Comparison of ENCODE assay signal across 9 cellular contexts in the genomic region with DNA sequence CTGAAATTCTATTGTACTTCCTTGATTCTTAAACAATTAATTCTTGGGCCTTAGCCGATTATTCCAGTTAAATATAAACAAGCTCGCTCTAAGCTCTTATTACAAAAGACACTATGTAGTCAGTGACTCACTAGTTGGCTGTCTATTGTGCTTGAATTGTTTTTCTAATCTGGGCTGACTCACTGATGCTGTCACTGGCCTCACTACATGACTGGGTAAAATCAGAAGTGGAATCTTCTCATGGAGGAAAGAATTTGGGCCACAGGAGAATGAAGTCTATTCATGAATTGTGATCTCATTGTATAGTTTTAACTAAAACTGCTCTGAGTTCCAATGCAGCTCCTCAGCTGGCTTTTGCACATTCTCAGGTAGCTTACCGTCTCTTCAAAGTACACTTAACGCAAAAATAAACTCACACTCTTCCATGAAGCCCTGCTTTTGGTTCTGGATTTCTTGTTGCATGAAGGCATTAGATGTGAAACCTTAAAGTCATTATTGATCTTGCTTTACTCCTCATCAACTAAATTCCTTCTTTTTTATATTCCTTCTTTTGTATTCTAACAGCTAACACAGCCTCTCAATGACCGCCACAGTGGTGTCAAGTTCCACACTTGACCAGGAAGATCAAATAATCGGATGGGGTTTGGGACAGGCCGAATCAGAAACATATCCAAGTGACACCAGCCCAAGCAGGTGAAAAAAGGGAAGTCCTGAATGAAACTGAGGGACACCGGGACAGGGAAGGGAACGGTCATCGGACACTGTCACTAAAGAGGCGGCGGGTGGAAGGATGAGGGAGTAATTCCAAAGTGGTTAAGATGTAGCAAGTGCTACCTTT.
DNase-seq lines count a peak whose midpoint lies in the region; ATAC-seq and TF ChIP-seq lines count a peak whose summit lies in the region.
"Had no signal": no experiment of that assay in that cellular context is flagged by ENCODE, and none has a peak within 500 bp of the region (broad histone marks: within the 10 kb centered on the region; RNA-seq: fewer than 3 reads in every experiment).

No MANE protein-coding gene starts in this region.

- peaks cover 18% of the 10 kb centered on the region for H4K20me1 ChIP-seq in neural progenitor cell (ENCODE audit: low read depth)

- H3K9me3 Mint-ChIP-seq in neural progenitor cell: no peaks in the 10 kb centered on the region

- H3K27me3 ChIP-seq in neural progenitor cell: no peaks in the 10 kb centered on the region

- peaks cover 26% of the 10 kb centered on the region for H3K36me3 ChIP-seq in neural progenitor cell

- no peak overlapping the region for H3K4me3 Mint-ChIP-seq in neural progenitor cell
- H3K4me3 Mint-ChIP-seq: CD4-positive, CD25-positive, alpha-beta regulatory T cell had no signal

- no peak overlapping the region for H3K9ac ChIP-seq in neural progenitor cell

- DNase-seq in SIG-M5 treated with dmso at 0.1 percent for 504 hours (lab: John Stamatoyannopoulos, UW; ENCODE audit: unreplicated experiment) (peak; percentile 65), SIG-M5 (lab: John Stamatoyannopoulos, UW) (no peak), RPMI7951 (ENCODE audit: low read depth) (peak; percentile 93), fibroblast of peridontal ligament (ENCODE audit: extremely low read depth) (peak; percentile 99), neural progenitor cell (ENCODE audit: low spot score) (peak; percentile 63), GM19240 (ENCODE audit: insufficient read length, low spot score) (no peak)
- DNase-seq: CD4-positive, CD25-positive, alpha-beta regulatory T cell had no signal

- peak overlapping the region; percentile 60 for H3K4me2 ChIP-seq in neural progenitor cell

- H3K79me2 ChIP-seq in neural progenitor cell (ENCODE audit: low read depth): peaks cover 5% of the 10 kb centered on the region

- TF ChIP-seq CTCF in neural progenitor cell (IDR thresholded peaks at IDR 0.05): no peak

- peaks cover 23% of the 10 kb centered on the region for H3K4me1 ChIP-seq in neural progenitor cell

- peaks cover 28% of the 10 kb centered on the region for H3K36me3 Mint-ChIP-seq in neural progenitor cell
- H3K36me3 Mint-ChIP-seq: CD4-positive, CD25-positive, alpha-beta regulatory T cell had no signal

- ATAC-seq in GM18870 (IDR thresholded peaks at IDR 0.05; ENCODE audit: unreplicated experiment) (no peak), HG02798 (IDR thresholded peaks at IDR 0.05; ENCODE audit: poor library complexity, unreplicated experiment) (no peak)

- H3K4me3 ChIP-seq in neural progenitor cell: no peak overlapping the region

- no peaks in the 10 kb centered on the region for H3K9me3 ChIP-seq in neural progenitor cell (ENCODE audit: low read depth)

- no peaks in the 10 kb centered on the region for H3K27me3 Mint-ChIP-seq in neural progenitor cell (ENCODE audit: insufficient read depth, low read depth)

- H3K27ac ChIP-seq in neural progenitor cell: peak overlapping the region; percentile 77

- no peak overlapping the region for H2AFZ ChIP-seq in neural progenitor cell (replicated peaks)

- peaks cover 54% of the 10 kb centered on the region for H3F3A ChIP-seq in neural progenitor cell (ENCODE audit: low read depth)

- peak overlapping the region; percentile 22 for H3K27ac Mint-ChIP-seq in neural progenitor cell
- H3K27ac Mint-ChIP-seq: CD4-positive, CD25-positive, alpha-beta regulatory T cell had no signal

- peaks cover 12% of the 10 kb centered on the region for H3K4me1 Mint-ChIP-seq in neural progenitor cell
- H3K4me1 Mint-ChIP-seq: CD4-positive, CD25-positive, alpha-beta regulatory T cell had no signal

Comparison
In these comparisons a context has a peak if more than half of its experiments do, and no peak if none do; other contexts are left out.
1. DNase-seq: peak in SIG-M5 treated with dmso at 0.1 percent for 504 hours (single experiment), RPMI7951 (single experiment), fibroblast of peridontal ligament (single experiment) and neural progenitor cell (single experiment); none in SIG-M5 (single experiment) and GM19240 (single experiment).